24 cellular contexts compared by ENCODE assay signal in the genomic region with DNA sequence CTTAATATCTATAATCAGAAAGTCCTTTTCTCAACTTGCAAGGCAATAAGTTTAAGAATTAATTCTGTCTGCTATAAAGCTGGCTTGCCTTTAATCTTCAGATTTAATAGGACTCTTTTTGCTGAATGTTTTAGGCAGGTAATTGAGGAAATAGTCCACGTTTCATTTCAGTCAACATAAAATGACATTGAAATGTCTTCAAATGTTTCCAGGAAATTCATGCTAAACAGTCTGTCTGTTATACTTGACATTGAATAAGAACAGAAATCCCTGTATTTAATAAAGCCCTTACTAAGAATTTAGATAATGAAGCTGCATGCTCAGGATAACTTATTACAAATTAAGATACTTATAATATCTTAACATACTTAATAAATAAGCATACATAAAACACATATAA.
"Had no signal": no experiment of that assay in that cellular context is flagged by ENCODE, and none has a peak within 500 bp of the region (broad histone marks: within the 10 kb centered on the region; RNA-seq: fewer than 3 reads in every experiment).

No MANE protein-coding gene starts in this region.

- H3K9me3 ChIP-seq: gastroesophageal sphincter, mucosa of descending colon, prostate gland, right atrium auricular region, sigmoid colon, testis, tibial artery had no signal

- FAIRE-seq: keratinocyte had no signal

- H3K4me2 ChIP-seq: neural progenitor cell had no signal

- DNase-seq: cerebellar nuclear complex; cortex of kidney; effector CD4-positive, alpha-beta T cell; foreskin fibroblast; hypothalamus; immature natural killer cell; mucosa of descending colon; naive B cell; sigmoid colon; stimulated activated CD4-positive, alpha-beta T cell treated with anti-CD3 and anti-CD28 coated beads, Interleukin-4, amount 100 ng/mL, for 4 hours; stimulated activated naive CD8-positive, alpha-beta T cell treated with anti-CD3 and anti-CD28 coated beads, Interleukin-15, Interleukin-2, amounts not matched to agents 100 U/mL and 50 U/mL, for 24 hours; substantia nigra; testis; tibial artery had no signal

- H3K4me1 ChIP-seq: prostate gland had no signal

- H3K4me3 ChIP-seq: gastroesophageal sphincter, lung, mucosa of descending colon, neural progenitor cell, prostate gland, sigmoid colon, testis, tibial artery had no signal

- H3K27me3 ChIP-seq: gastroesophageal sphincter, neural progenitor cell, right atrium auricular region, sigmoid colon, testis, tibial artery had no signal

- H3K27ac ChIP-seq: epithelial cell of prostate, neural progenitor cell, prostate gland, testis, tibial artery had no signal

- ATAC-seq: esophagus mucosa; gastroesophageal sphincter; mucosa of descending colon; natural killer cell treated with Interleukin-12 subunit alpha and Interleukin-12 subunit beta and Interleukin-15 and Interleukin-18, amount 100 ng/mL, for 72 hours; stimulated activated memory B cell treated with anti-CD40 and anti-IgM and Interleukin-4, amounts not matched to agents 10 μg/mL and 1 μg/mL and 100 μg/mL, for 72 hours; stimulated activated naive CD8-positive, alpha-beta T cell treated with anti-CD3 and anti-CD28 coated beads, Interleukin-15, Interleukin-2, amounts not matched to agents 100 U/mL and 50 U/mL, for 24 hours had no signal

- H3K36me3 ChIP-seq: gastroesophageal sphincter, neural progenitor cell, prostate gland, right atrium auricular region, sigmoid colon, tibial artery had no signal

- H3K9ac ChIP-seq: neural progenitor cell had no signal
